In genomic region chr2:130181880-130182682, GRCh38 we compare ENCODE assay signal across 1 cellular context.
TF ChIP-seq lines count a peak whose summit lies in the region.
"Not testable (repeated sequence)": the region's sequence is repeated elsewhere in the genome, so short reads cannot be mapped to it uniquely, and the experiment has no call there.

TSS of gene MZT2B (plus strand) at chr2:130182262. CDS start at chr2:130182283, 21 bp downstream.

TF ChIP-seq in HepG2, 621 proteins besides CTCF, POLR2A, EP300 and RAD21 (continued from another document and continues in another):
- peak; percentile 56; the same call in 1 of the 2 replicates for TF ChIP-seq ZNF773 (CRISPR knock-in tag; IDR thresholded peaks at IDR 0.05; ENCODE audit: borderline replicate concordance)
- TF ChIP-seq ZSCAN31 (CRISPR knock-in tag; IDR thresholded peaks at IDR 0.05; ENCODE audit: low read depth): peak; percentile 67
- peak; percentile 45; the same call in 1 of the 2 replicates for TF ChIP-seq TBX2 (CRISPR knock-in tag; IDR thresholded peaks at IDR 0.05; ENCODE audit: borderline replicate concordance)
- TF ChIP-seq SPEN (CRISPR knock-in tag; IDR thresholded peaks at IDR 0.05; ENCODE audit: low read depth): peak; percentile 18; the same call in 1 of the 2 replicates
- 0 out of 2 replicates have a peak, but pooled peaks have one; percentile 16 for TF ChIP-seq DZIP1 (CRISPR knock-in tag; IDR thresholded peaks at IDR 0.05)
- peak; percentile 70 for TF ChIP-seq RFXANK (CRISPR knock-in tag; IDR thresholded peaks at IDR 0.05)
- TF ChIP-seq ZNF350 (CRISPR knock-in tag; IDR thresholded peaks at IDR 0.05; ENCODE audit: borderline replicate concordance, low read depth): 0 out of 2 replicates have a peak, but pooled peaks have one; percentile 12
- peak; percentile 6; the same call in 1 of the 2 replicates for TF ChIP-seq CREB1 (IDR thresholded peaks at IDR 0.05)
- not testable (repeated sequence) for TF ChIP-seq CREB1 (CRISPR knock-in tag; IDR thresholded peaks at IDR 0.05)
- TF ChIP-seq HMG20A (CRISPR knock-in tag; IDR thresholded peaks at IDR 0.05; ENCODE audit: borderline replicate concordance): peak; percentile 29; the same call in 1 of the 2 replicates
- TF ChIP-seq, protein P1, sequence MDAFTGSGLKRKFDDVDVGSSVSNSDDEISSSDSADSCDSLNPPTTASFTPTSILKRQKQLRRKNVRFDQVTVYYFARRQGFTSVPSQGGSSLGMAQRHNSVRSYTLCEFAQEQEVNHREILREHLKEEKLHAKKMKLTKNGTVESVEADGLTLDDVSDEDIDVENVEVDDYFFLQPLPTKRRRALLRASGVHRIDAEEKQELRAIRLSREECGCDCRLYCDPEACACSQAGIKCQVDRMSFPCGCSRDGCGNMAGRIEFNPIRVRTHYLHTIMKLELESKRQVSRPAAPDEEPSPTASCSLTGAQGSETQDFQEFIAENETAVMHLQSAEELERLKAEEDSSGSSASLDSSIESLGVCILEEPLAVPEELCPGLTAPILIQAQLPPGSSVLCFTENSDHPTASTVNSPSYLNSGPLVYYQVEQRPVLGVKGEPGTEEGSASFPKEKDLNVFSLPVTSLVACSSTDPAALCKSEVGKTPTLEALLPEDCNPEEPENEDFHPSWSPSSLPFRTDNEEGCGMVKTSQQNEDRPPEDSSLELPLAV (CRISPR knock-in tag; conservative IDR thresholded peaks at IDR 0.05; ENCODE audit: low read depth): 0 out of 2 replicates have a peak, but pooled peaks have one; percentile 26
- peak; percentile 56 for TF ChIP-seq HNRNPLL (IDR thresholded peaks at IDR 0.05; ENCODE audit: low read depth, low read length, poor library complexity, severe bottlenecking)
- 0 out of 2 replicates have a peak, but pooled peaks have one; percentile 26 for TF ChIP-seq ELF4 (CRISPR knock-in tag; IDR thresholded peaks at IDR 0.05; ENCODE audit: borderline replicate concordance)
- TF ChIP-seq NR2C2 (CRISPR knock-in tag; IDR thresholded peaks at IDR 0.05; ENCODE audit: borderline replicate concordance): 0 out of 2 replicates have a peak, but pooled peaks have one; percentile 25
- TF ChIP-seq, protein P2, sequence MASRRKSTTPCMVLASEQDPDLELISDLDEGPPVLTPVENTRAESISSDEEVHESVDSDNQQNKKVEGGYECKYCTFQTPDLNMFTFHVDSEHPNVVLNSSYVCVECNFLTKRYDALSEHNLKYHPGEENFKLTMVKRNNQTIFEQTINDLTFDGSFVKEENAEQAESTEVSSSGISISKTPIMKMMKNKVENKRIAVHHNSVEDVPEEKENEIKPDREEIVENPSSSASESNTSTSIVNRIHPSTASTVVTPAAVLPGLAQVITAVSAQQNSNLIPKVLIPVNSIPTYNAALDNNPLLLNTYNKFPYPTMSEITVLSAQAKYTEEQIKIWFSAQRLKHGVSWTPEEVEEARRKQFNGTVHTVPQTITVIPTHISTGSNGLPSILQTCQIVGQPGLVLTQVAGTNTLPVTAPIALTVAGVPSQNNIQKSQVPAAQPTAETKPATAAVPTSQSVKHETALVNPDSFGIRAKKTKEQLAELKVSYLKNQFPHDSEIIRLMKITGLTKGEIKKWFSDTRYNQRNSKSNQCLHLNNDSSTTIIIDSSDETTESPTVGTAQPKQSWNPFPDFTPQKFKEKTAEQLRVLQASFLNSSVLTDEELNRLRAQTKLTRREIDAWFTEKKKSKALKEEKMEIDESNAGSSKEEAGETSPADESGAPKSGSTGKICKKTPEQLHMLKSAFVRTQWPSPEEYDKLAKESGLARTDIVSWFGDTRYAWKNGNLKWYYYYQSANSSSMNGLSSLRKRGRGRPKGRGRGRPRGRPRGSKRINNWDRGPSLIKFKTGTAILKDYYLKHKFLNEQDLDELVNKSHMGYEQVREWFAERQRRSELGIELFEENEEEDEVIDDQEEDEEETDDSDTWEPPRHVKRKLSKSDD (CRISPR knock-in tag; IDR thresholded peaks at IDR 0.05; ENCODE audit: low read depth): peak; percentile 41; the same call in 1 of the 2 replicates
- TF ChIP-seq MAZ (IDR thresholded peaks at IDR 0.05; ENCODE audit: borderline replicate concordance, low read depth, low read length): peak; percentile 93
- TF ChIP-seq MAZ (CRISPR knock-in tag; IDR thresholded peaks at IDR 0.05; ENCODE audit: low read depth): peak; percentile 86
- TF ChIP-seq RBM39 (IDR thresholded peaks at IDR 0.05; ENCODE audit: low read depth, low read length, poor library complexity, severe bottlenecking): peak; percentile 66
- TF ChIP-seq ZFY (CRISPR knock-in tag; IDR thresholded peaks at IDR 0.05): peak; percentile 68
- 0 out of 2 replicates have a peak, but pooled peaks have one; percentile 19 for TF ChIP-seq ZNF790 (CRISPR knock-in tag; IDR thresholded peaks at IDR 0.05; ENCODE audit: borderline replicate concordance)
- peak; percentile 45 for TF ChIP-seq FOXO1 (CRISPR knock-in tag; IDR thresholded peaks at IDR 0.05)
- TF ChIP-seq, protein P3, sequence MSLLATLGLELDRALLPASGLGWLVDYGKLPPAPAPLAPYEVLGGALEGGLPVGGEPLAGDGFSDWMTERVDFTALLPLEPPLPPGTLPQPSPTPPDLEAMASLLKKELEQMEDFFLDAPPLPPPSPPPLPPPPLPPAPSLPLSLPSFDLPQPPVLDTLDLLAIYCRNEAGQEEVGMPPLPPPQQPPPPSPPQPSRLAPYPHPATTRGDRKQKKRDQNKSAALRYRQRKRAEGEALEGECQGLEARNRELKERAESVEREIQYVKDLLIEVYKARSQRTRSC (CRISPR knock-in tag; IDR thresholded peaks at IDR 0.05; ENCODE audit: low read depth): 0 out of 2 replicates have a peak, but pooled peaks have one; percentile 38
- 0 out of 2 replicates have a peak, but pooled peaks have one; percentile 47 for TF ChIP-seq ZNF747 (CRISPR knock-in tag; IDR thresholded peaks at IDR 0.05; ENCODE audit: borderline replicate concordance)
- TF ChIP-seq ARNTL (CRISPR knock-in tag; IDR thresholded peaks at IDR 0.05): 0 out of 2 replicates have a peak, but pooled peaks have one; percentile 1
- TF ChIP-seq, protein P4, sequence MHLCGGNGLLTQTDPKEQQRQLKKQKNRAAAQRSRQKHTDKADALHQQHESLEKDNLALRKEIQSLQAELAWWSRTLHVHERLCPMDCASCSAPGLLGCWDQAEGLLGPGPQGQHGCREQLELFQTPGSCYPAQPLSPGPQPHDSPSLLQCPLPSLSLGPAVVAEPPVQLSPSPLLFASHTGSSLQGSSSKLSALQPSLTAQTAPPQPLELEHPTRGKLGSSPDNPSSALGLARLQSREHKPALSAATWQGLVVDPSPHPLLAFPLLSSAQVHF (CRISPR knock-in tag; IDR thresholded peaks at IDR 0.05): peak; percentile 85; the same call in 1 of the 2 replicates
- peak; percentile 86 for TF ChIP-seq YY1 (IDR thresholded peaks at IDR 0.05; ENCODE audit: insufficient read depth, insufficient replicate concordance, low read depth, low read length)
- 0 out of 2 replicates have a peak, but pooled peaks have one; percentile 26 for TF ChIP-seq ZNF232 (CRISPR knock-in tag; IDR thresholded peaks at IDR 0.05; ENCODE audit: borderline replicate concordance)
- peak; percentile 11; the same call in 1 of the 2 replicates for TF ChIP-seq ZNF772 (CRISPR knock-in tag; IDR thresholded peaks at IDR 0.05)
- TF ChIP-seq ZNF883 (CRISPR knock-in tag; IDR thresholded peaks at IDR 0.05; ENCODE audit: not compliant biosample characterization): peak; percentile 26
- TF ChIP-seq, protein P5, sequence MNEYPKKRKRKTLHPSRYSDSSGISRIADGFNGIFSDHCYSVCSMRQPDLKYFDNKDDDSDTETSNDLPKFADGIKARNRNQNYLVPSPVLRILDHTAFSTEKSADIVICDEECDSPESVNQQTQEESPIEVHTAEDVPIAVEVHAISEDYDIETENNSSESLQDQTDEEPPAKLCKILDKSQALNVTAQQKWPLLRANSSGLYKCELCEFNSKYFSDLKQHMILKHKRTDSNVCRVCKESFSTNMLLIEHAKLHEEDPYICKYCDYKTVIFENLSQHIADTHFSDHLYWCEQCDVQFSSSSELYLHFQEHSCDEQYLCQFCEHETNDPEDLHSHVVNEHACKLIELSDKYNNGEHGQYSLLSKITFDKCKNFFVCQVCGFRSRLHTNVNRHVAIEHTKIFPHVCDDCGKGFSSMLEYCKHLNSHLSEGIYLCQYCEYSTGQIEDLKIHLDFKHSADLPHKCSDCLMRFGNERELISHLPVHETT (CRISPR knock-in tag; conservative IDR thresholded peaks at IDR 0.05): peak; percentile 55; the same call in 1 of the 2 replicates
- peak; percentile 67; the same call in 1 of the 2 replicates for TF ChIP-seq ZBTB33 (CRISPR knock-in tag; IDR thresholded peaks at IDR 0.05)
- TF ChIP-seq ZNF230 (CRISPR knock-in tag; IDR thresholded peaks at IDR 0.05): peak; percentile 11; the same call in 1 of the 2 replicates
- TF ChIP-seq BCL6 (CRISPR knock-in tag; IDR thresholded peaks at IDR 0.05): peak; percentile 12; the same call in 1 of the 2 replicates
- TF ChIP-seq MLX (CRISPR knock-in tag; IDR thresholded peaks at IDR 0.05): 0 out of 2 replicates have a peak, but pooled peaks have one; percentile 26
- TF ChIP-seq SP4 (CRISPR knock-in tag; IDR thresholded peaks at IDR 0.05): peak; percentile 74
- TF ChIP-seq ZSCAN22 (CRISPR knock-in tag; IDR thresholded peaks at IDR 0.05): 0 out of 2 replicates have a peak, but pooled peaks have one; percentile 24
- TF ChIP-seq HOXA9 (CRISPR knock-in tag; IDR thresholded peaks at IDR 0.05; ENCODE audit: borderline replicate concordance): peak; percentile 89; the same call in 1 of the 2 replicates
- peak; percentile 68; the same call in 1 of the 2 replicates for TF ChIP-seq SALL1 (CRISPR knock-in tag; IDR thresholded peaks at IDR 0.05)
- peak; percentile 28; the same call in 1 of the 2 replicates for TF ChIP-seq RARA (CRISPR knock-in tag; IDR thresholded peaks at IDR 0.05)
- peak; percentile 58 for TF ChIP-seq TEAD3 (CRISPR knock-in tag; optimal IDR thresholded peaks at IDR 0.05; ENCODE audit: borderline replicate concordance)
- TF ChIP-seq, protein P6, sequence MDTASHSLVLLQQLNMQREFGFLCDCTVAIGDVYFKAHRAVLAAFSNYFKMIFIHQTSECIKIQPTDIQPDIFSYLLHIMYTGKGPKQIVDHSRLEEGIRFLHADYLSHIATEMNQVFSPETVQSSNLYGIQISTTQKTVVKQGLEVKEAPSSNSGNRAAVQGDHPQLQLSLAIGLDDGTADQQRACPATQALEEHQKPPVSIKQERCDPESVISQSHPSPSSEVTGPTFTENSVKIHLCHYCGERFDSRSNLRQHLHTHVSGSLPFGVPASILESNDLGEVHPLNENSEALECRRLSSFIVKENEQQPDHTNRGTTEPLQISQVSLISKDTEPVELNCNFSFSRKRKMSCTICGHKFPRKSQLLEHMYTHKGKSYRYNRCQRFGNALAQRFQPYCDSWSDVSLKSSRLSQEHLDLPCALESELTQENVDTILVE (CRISPR knock-in tag; IDR thresholded peaks at IDR 0.05): peak; percentile 38; the same call in 1 of the 2 replicates
